ENCODE assay signal across 1 cellular context in genomic region chr15:44219073-44219472, GRCh38.
TF ChIP-seq lines count a peak whose summit lies in the region.

No MANE protein-coding gene starts in this region.

TF ChIP-seq in GM23338, 12 proteins besides CTCF, POLR2A, EP300 and RAD21 (continued from another document):
- TF ChIP-seq ETS1 (IDR thresholded peaks at IDR 0.05) (no peak), REST (IDR thresholded peaks at IDR 0.05; ENCODE audit: unreplicated experiment) (no peak)
TF ChIP-seq in GM23338: peak in this region for 0.
